24 cellular contexts compared by ENCODE assay signal in the genomic region with DNA sequence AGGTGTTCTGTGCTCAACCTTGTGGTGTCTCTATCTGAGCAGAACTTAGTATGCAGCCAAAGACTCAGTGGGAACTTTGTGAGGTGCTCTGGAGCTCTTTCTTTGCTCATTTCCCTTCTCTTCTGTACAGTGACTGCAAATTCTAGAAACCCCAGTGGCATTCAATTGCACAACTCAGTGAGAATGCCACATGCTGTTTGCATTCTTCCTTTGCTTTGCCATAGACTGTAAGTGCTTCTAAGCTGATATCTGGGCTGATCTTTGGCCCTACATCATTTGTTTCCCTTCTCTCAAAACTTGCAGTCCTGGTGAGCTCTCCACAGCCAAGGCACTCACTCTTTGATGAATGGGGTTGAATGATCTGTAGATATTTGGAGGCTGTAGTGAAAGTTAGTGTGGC. TPM values are rescaled to one million over a fixed set of nuclear protein-coding genes. Genes with fewer than 3 reads are reported as not detected.
A peak's percentile ranks its signal among the peaks of the same experiment; 100 is the strongest.
DNase-seq lines count a peak whose midpoint lies in the region; ATAC-seq and TF ChIP-seq lines count a peak whose summit lies in the region.
"Had no signal": no experiment of that assay in that cellular context is flagged by ENCODE, and none has a peak within 500 bp of the region (broad histone marks: within the 10 kb centered on the region; RNA-seq: fewer than 3 reads in every experiment).

No MANE protein-coding gene starts in this region.

- DNase-seq in GM04503 (ENCODE audit: low read depth) (peak; percentile 23), WTC11 (ENCODE audit: low spot score) (no peak), fibroblast of gingiva (ENCODE audit: low read depth) (peak; percentile 39), right lobe of liver (no peak), left ventricle myocardium superior (no peak)
- DNase-seq: activated CD4-positive, alpha-beta T cell treated with anti-CD3 and anti-CD28 coated beads for 4 hours; activated naive CD4-positive, alpha-beta T cell treated with anti-CD3 and anti-CD28 coated beads, Interleukin-2, amount 10 ng/mL, durations not matched to agents 7 days and 5 days; activated T-cell treated with anti-CD3 and anti-CD28 coated beads, Interleukin-2, amount 50 U/mL, for 4 hours; CD4-positive, CD25-positive, alpha-beta regulatory T cell; islet precursor cell; NCI-H526 treated with DMSO at 0.1 percent for 48 hours; nephron progenitor cell; pancreas; right cardiac atrium; stimulated activated naive CD4-positive, alpha-beta T cell treated with Interleukin-2 at 50 U/mL for 16 hours; T-helper 17 cell; testis; uterus had no signal

- TF ChIP-seq CTCF in WTC11 (IDR thresholded peaks at IDR 0.05) (no peak), right lobe of liver (IDR thresholded peaks at IDR 0.05) (no peak)

- peaks cover 5% of the 10 kb centered on the region for H3K4me1 Mint-ChIP-seq in WTC11
- H3K4me1 Mint-ChIP-seq: activated naive CD4-positive, alpha-beta T cell treated with anti-CD3 and anti-CD28 coated beads, Interleukin-2, amount 10 ng/mL, durations not matched to agents 7 days and 5 days; CD4-positive, CD25-positive, alpha-beta regulatory T cell; nephron progenitor cell; T-helper 17 cell had no signal

- no peak overlapping the region for H3K27ac Mint-ChIP-seq in WTC11
- H3K27ac Mint-ChIP-seq: activated naive CD4-positive, alpha-beta T cell treated with anti-CD3 and anti-CD28 coated beads, Interleukin-2, amount 10 ng/mL, durations not matched to agents 7 days and 5 days; CD4-positive, CD25-positive, alpha-beta regulatory T cell; GM23338; nephron progenitor cell; T-helper 17 cell had no signal

- no peak overlapping the region for H3K27ac ChIP-seq in right lobe of liver
- H3K27ac ChIP-seq: epithelial cell of prostate, pancreas, RWPE1, testis, uterus had no signal

- POLR2A ChIA-PET in WTC11 (lab: Charles Lee): no interaction called here

- H3K4me1 ChIP-seq in right lobe of liver: no peaks in the 10 kb centered on the region
- H3K4me1 ChIP-seq: pancreas, testis, uterus had no signal

- H3K4me3 ChIP-seq in right lobe of liver: no peak overlapping the region
- H3K4me3 ChIP-seq: GM23338, lung, pancreas, testis, uterus had no signal

- H3K27me3 Mint-ChIP-seq in WTC11 (ENCODE audit: low read depth): peaks cover 3% of the 10 kb centered on the region; the same call in 1 of the 2 replicates
- H3K27me3 Mint-ChIP-seq: activated naive CD4-positive, alpha-beta T cell treated with anti-CD3 and anti-CD28 coated beads, Interleukin-2, amount 10 ng/mL, durations not matched to agents 7 days and 5 days; CD4-positive, CD25-positive, alpha-beta regulatory T cell; T-helper 17 cell had no signal

- TF ChIP-seq POLR2A in right lobe of liver (IDR thresholded peaks at IDR 0.05): no peak

- intact Hi-C loops in right lobe of liver (cut with DNase I) (no loop called here), left ventricle myocardium superior (cut with micrococcal nuclease) (no loop called here)

- no peaks in the 10 kb centered on the region for H3K36me3 ChIP-seq in right lobe of liver
- H3K36me3 ChIP-seq: pancreas, uterus had no signal

- H3K36me3 Mint-ChIP-seq in WTC11: no peaks in the 10 kb centered on the region
- H3K36me3 Mint-ChIP-seq: activated naive CD4-positive, alpha-beta T cell treated with anti-CD3 and anti-CD28 coated beads, Interleukin-2, amount 10 ng/mL, durations not matched to agents 7 days and 5 days; CD4-positive, CD25-positive, alpha-beta regulatory T cell had no signal

- no peaks in the 10 kb centered on the region for H3K27me3 ChIP-seq in right lobe of liver
- H3K27me3 ChIP-seq: testis had no signal

- no peaks in the 10 kb centered on the region for H3K9me3 Mint-ChIP-seq in WTC11
- H3K9me3 Mint-ChIP-seq: activated naive CD4-positive, alpha-beta T cell treated with anti-CD3 and anti-CD28 coated beads, Interleukin-2, amount 10 ng/mL, durations not matched to agents 7 days and 5 days; activated T-cell treated with anti-CD3 and anti-CD28 coated beads, Interleukin-2, amount 50 U/mL, for 4 hours; CD4-positive, CD25-positive, alpha-beta regulatory T cell; GM23338 had no signal

- H3K4me3 Mint-ChIP-seq in WTC11: no peak overlapping the region
- H3K4me3 Mint-ChIP-seq: activated naive CD4-positive, alpha-beta T cell treated with anti-CD3 and anti-CD28 coated beads, Interleukin-2, amount 10 ng/mL, durations not matched to agents 7 days and 5 days; activated T-cell treated with anti-CD3 and anti-CD28 coated beads, Interleukin-2, amount 50 U/mL, for 4 hours; CD4-positive, CD25-positive, alpha-beta regulatory T cell; GM23338; nephron progenitor cell; T-helper 17 cell had no signal

- H3K9me3 ChIP-seq in right lobe of liver: no peaks in the 10 kb centered on the region
- H3K9me3 ChIP-seq: pancreas, testis, uterus had no signal

- CTCF ChIA-PET in WTC11 (lab: Charles Lee): no interaction called here

- no peak for ATAC-seq in WTC11
- peak; percentile 32 to 77 (median 58) for ATAC-seq in right lobe of liver
- ATAC-seq in GM18909 (IDR thresholded peaks at IDR 0.05; ENCODE audit: poor library complexity, unreplicated experiment): no peak
- ATAC-seq in HG03025 (IDR thresholded peaks at IDR 0.05; ENCODE audit: low FRiP score, unreplicated experiment): no peak
- no peak for ATAC-seq in left ventricle myocardium superior
- ATAC-seq: activated T-cell treated with anti-CD3 and anti-CD28 coated beads, Interleukin-2, amount 50 U/mL, for 4 hours; GM23338; pancreas; right cardiac atrium; T-helper 17 cell had no signal

TF ChIP-seq in WTC11, 78 proteins besides CTCF, POLR2A, EP300 and RAD21:
- no peak for TF ChIP-seq SP1 (CRISPR knock-in tag; conservative IDR thresholded peaks at IDR 0.05)
- TF ChIP-seq KAT7 (CRISPR knock-in tag; IDR thresholded peaks at IDR 0.05; ENCODE audit: borderline replicate concordance): no peak
- no peak for TF ChIP-seq NFYB (CRISPR knock-in tag; conservative IDR thresholded peaks at IDR 0.05; ENCODE audit: low read depth)
- TF ChIP-seq GABPB1 (CRISPR knock-in tag; IDR thresholded peaks at IDR 0.05): 0 out of 2 replicates have a peak, but pooled peaks have one; percentile 33

RNA-seq across cellular contexts. Expression of gene PNMA3, which starts 7.0 kb away (rescaled TPM):
- total RNA-seq in WTC11 (2021) (3.7 to 6.5 TPM (median 5.8 TPM) in 3 replicates), right lobe of liver (under 1 TPM in 4 of 6 experiments, not detected in 2; 0.09 to 0.74 (median 0.42) TPM), left ventricle myocardium superior (1.8 TPM)

RNA-seq across cellular contexts. Expression of gene PNMA6A, which starts 8.9 kb away (rescaled TPM):
- total RNA-seq in WTC11 (2021) (4.4 to 5.1 TPM (median 4.5 TPM) in 3 replicates), right lobe of liver (10 to 100 TPM in 2 of 6 experiments, 1 to 10 TPM in 4; 2.4 to 22.5 (median 7.1) TPM), left ventricle myocardium superior (1.9 TPM)
- total RNA-seq: CD4-positive, CD25-positive, alpha-beta regulatory T cell had no signal

Comparison
In these comparisons a context has a peak if more than half of its experiments do, and no peak if none do; other contexts are left out.
1. DNase-seq: peak in GM04503 (single experiment) and fibroblast of gingiva (single experiment); none in WTC11 (single experiment), right lobe of liver (0 of 3) and left ventricle myocardium superior (single experiment).
2. ATAC-seq: peak in right lobe of liver (4 of 4); none in WTC11 (single experiment), GM18909 (single experiment), HG03025 (single experiment) and left ventricle myocardium superior (single experiment).